In the genomic region with DNA sequence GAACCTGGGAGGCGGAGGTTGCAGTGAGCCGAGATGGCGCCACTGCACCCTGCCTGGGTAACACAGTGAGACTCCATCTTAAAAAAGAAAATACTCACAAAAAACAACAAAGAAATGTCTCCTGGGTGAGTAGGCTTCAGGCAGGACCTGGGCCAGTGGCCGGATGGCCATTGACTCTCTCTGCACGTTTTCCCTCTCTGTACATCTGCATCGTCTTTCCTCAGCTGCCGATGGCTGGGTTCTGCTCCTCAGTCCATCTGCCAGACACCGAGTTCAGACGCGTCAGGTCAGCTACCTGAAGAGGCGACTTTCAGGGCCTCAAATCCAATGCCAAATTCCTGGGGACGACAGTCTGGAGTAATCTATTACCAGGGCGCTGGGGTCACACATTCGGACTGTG, we compare ENCODE assay signal across 21 cellular contexts.
"Had no signal": no experiment of that assay in that cellular context is flagged by ENCODE, and none has a peak within 500 bp of the region (broad histone marks: within the 10 kb centered on the region; RNA-seq: fewer than 3 reads in every experiment).

No MANE protein-coding gene starts in this region.

- H3K36me3 ChIP-seq: SJSA1 had no signal

- H3K27me3 ChIP-seq: SJSA1 had no signal

- DNase-seq: NCI-H1092, NCI-H1105 treated with DMSO at 0.1 percent for 48 hours, NCI-H1417 treated with DMSO at 0.1 percent for 48 hours, NCI-H146, NCI-H1694 treated with DMSO at 0.1 percent for 48 hours, NCI-H1930, NCI-H2081, NCI-H2107, NCI-H226, NCI-H510A, NCI-H524 treated with DMSO at 0.1 percent for 48 hours, NCI-H69, NCI-H774, Right ventricle myocardium superior, RPMI8226, SIG-M5 had no signal

- H3K27ac ChIP-seq: KMS-11, SJSA1, SK-N-MC had no signal

- H3K4me3 ChIP-seq: K562, SJSA1, SK-N-MC had no signal

- H3K4me1 ChIP-seq: SJSA1 had no signal

- H3K9ac ChIP-seq: KMS-11 had no signal

- ATAC-seq: HepG2, K562 had no signal

- H3K4me2 ChIP-seq: KMS-11 had no signal

- H3K9me3 ChIP-seq: SJSA1 had no signal
